Comparison of ENCODE assay signal across 11 cellular contexts in the genomic region with DNA sequence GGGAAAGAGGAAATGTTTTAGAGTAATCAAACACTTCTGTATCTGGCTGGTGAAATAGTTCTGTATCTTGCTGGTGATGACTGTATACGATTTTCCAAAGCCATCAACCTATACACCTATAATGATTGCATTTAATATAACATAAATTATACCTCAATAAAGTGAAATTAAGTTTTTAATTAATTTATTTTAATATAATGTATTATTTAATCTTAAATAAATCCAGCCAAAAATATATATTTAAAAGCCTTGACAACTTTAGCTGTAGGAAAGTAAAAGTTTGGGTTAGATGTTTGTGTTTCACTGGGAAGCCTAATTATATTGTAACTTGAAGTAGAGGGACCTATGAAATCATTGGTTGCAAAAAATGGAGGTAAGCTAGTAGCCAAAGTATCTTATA.
"Had no signal": no experiment of that assay in that cellular context is flagged by ENCODE, and none has a peak within 500 bp of the region (broad histone marks: within the 10 kb centered on the region; RNA-seq: fewer than 3 reads in every experiment).

No MANE protein-coding gene starts in this region.

- FAIRE-seq: H1, H54 had no signal

- H3K4me3 ChIP-seq: GM23248, GM23338, HAP-1 had no signal

- H3K36me3 ChIP-seq: HAP-1 had no signal

- H3K27ac ChIP-seq: GM23248 had no signal

- H3K4me2 ChIP-seq: GM23338 had no signal

- H2AFZ ChIP-seq: GM23248, GM23338 had no signal

- H3K4me1 Mint-ChIP-seq: GM23338, H9 had no signal

- H3K4me1 ChIP-seq: HAP-1 had no signal

- H3K9ac ChIP-seq: GM23248 had no signal

- ATAC-seq: GM23338, HCT116 had no signal

- H3K27ac Mint-ChIP-seq: GM23338, H9, HFFc6 had no signal

- H3K9me3 ChIP-seq: HAP-1 had no signal

- H3K4me3 Mint-ChIP-seq: GM23338, H9, HFFc6 had no signal

- DNase-seq: GM23248, GOT3, H7, H9, HCEC 1CT, HFFc6 had no signal
